24 cellular contexts compared by ENCODE assay signal in the genomic region with DNA sequence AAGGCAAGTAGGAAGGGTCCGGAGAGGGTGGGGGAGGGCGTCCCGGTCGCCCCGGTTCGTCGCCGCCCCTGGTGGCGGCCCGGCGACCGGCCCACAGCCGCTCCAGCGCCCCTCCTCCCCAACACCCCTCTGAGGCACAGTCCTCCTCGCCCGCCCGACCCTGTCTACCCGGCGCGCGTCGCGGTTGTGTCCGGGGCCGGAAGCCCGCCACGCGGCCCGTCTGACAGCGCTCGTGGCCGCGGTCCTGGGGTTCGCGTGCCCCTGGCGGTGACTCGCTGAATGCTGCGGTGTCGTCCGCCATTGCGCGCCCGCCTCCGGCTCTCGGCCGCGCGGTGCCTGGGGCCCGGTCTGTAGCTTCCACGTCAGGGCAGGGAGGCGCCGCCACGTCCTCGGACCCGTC.
"Had no signal": no experiment of that assay in that cellular context is flagged by ENCODE, and none has a peak within 500 bp of the region (broad histone marks: within the 10 kb centered on the region; RNA-seq: fewer than 3 reads in every experiment).

No MANE protein-coding gene starts in this region.

- H3K4me3 ChIP-seq: breast epithelium, coronary artery, esophagus muscularis mucosa, gastrocnemius medialis, ovary, psoas muscle, right atrium auricular region, transverse colon had no signal

- H3K4me3 Mint-ChIP-seq: activated CD4-positive, alpha-beta T cell treated with anti-CD3 and anti-CD28 coated beads, Interleukin-2, amount 10 ng/mL, durations not matched to agents 7 days and 5 days; activated CD8-positive, alpha-beta T cell treated with anti-CD3 and anti-CD28 coated beads for 36 hours; activated naive CD8-positive, alpha-beta T cell; activated T-helper 1 cell treated with anti-CD3 and anti-CD28 coated beads, Interleukin-12 subunit alpha, Interleukin-12 subunit beta, Interleukin-2, Interleukin-4 antibody, amounts not matched to agents 30 ng/mL and 10 ng/mL and 1 ng/mL, durations not matched to agents 14 hours and 24 hours and 36 hours; central memory CD8-positive, alpha-beta T cell; mesothelial cell of epicardium; natural killer cell treated with Interleukin-12 subunit alpha and Interleukin-12 subunit beta and Interleukin-15 and Interleukin-18, amount 100 ng/mL, for 72 hours had no signal

- ATAC-seq: activated CD4-positive, CD25-positive, alpha-beta regulatory T cell treated with anti-CD3 and anti-CD28 coated beads, Interleukin-2, amount 50 U/mL, for 24 hours; activated CD8-positive, alpha-beta T cell treated with anti-CD3 and anti-CD28 coated beads for 36 hours; gastrocnemius medialis; left lobe of liver; psoas muscle; SK-N-SH treated with all-trans-retinoic acid at 6 μM for 48 hours had no signal

- H3K9me3 ChIP-seq: gastrocnemius medialis had no signal

- H3K4me1 Mint-ChIP-seq: activated CD4-positive, alpha-beta T cell treated with anti-CD3 and anti-CD28 coated beads, Interleukin-2, amount 10 ng/mL, durations not matched to agents 7 days and 5 days; central memory CD8-positive, alpha-beta T cell; mesothelial cell of epicardium had no signal

- H3K27me3 ChIP-seq: breast epithelium, gastrocnemius medialis, ovary, right atrium auricular region, transverse colon had no signal

- H3K27me3 Mint-ChIP-seq: activated CD4-positive, alpha-beta T cell treated with anti-CD3 and anti-CD28 coated beads, Interleukin-2, amount 10 ng/mL, durations not matched to agents 7 days and 5 days; activated CD8-positive, alpha-beta T cell treated with anti-CD3 and anti-CD28 coated beads for 36 hours; central memory CD8-positive, alpha-beta T cell; natural killer cell treated with Interleukin-12 subunit alpha and Interleukin-12 subunit beta and Interleukin-15 and Interleukin-18, amount 100 ng/mL, for 72 hours had no signal

- H3K4me1 ChIP-seq: breast epithelium, esophagus muscularis mucosa, gastrocnemius medialis, psoas muscle, right atrium auricular region, transverse colon had no signal

- H3K36me3 ChIP-seq: breast epithelium, esophagus muscularis mucosa, gastrocnemius medialis, ovary, right atrium auricular region, transverse colon had no signal

- H3K27ac ChIP-seq: breast epithelium, coronary artery, esophagus muscularis mucosa, gastrocnemius medialis, ovary, psoas muscle, right atrium auricular region, transverse colon had no signal

- DNase-seq: activated CD4-positive, alpha-beta T cell treated with anti-CD3 and anti-CD28 coated beads, Interleukin-2, amount 10 ng/mL, durations not matched to agents 7 days and 5 days; activated CD8-positive, alpha-beta T cell treated with anti-CD3 and anti-CD28 coated beads for 36 hours; activated naive CD4-positive, alpha-beta T cell; gastrocnemius medialis; head of caudate nucleus; hypothalamus; islet precursor cell; mammary epithelial cell; ovary; psoas muscle; stimulated activated CD4-positive, alpha-beta T cell treated with anti-CD3 and anti-CD28 coated beads, Interleukin-12 subunit alpha, Interleukin-12 subunit beta, amount 100 ng/mL, for 4 hours; transverse colon had no signal

- H3K27ac Mint-ChIP-seq: activated CD4-positive, alpha-beta T cell treated with anti-CD3 and anti-CD28 coated beads, Interleukin-2, amount 10 ng/mL, durations not matched to agents 7 days and 5 days; activated CD8-positive, alpha-beta T cell treated with anti-CD3 and anti-CD28 coated beads for 36 hours; activated naive CD8-positive, alpha-beta T cell; activated T-helper 1 cell treated with anti-CD3 and anti-CD28 coated beads, Interleukin-12 subunit alpha, Interleukin-12 subunit beta, Interleukin-2, Interleukin-4 antibody, amounts not matched to agents 30 ng/mL and 10 ng/mL and 1 ng/mL, durations not matched to agents 14 hours and 24 hours and 36 hours; mesothelial cell of epicardium; natural killer cell treated with Interleukin-12 subunit alpha and Interleukin-12 subunit beta and Interleukin-15 and Interleukin-18, amount 100 ng/mL, for 72 hours had no signal
